In genomic region chr2:74554821-74555531, GRCh38 we compare ENCODE assay signal across 9 cellular contexts. TPM values are rescaled to one million over a fixed set of nuclear protein-coding genes. Genes with fewer than 3 reads are reported as not detected.
DNase-seq lines count a peak whose midpoint lies in the region; ATAC-seq and TF ChIP-seq lines count a peak whose summit lies in the region.
"Had no signal": no experiment of that assay in that cellular context is flagged by ENCODE, and none has a peak within 500 bp of the region (broad histone marks: within the 10 kb centered on the region; RNA-seq: fewer than 3 reads in every experiment).

No MANE protein-coding gene starts in this region.

- no peak for TF ChIP-seq POLR2A in spleen (IDR thresholded peaks at IDR 0.05)

- H3K36me3 Mint-ChIP-seq in immature natural killer cell, result no peaks in the 10 kb centered on the region

- peaks cover 15 to 19% of the 10 kb centered on the region in 2 donors for H3K4me1 Mint-ChIP-seq in immature natural killer cell

- CTCF ChIA-PET in RWPE1 (lab: Yijun Ruan, JAX), result no interaction called here

- H3K9me3 Mint-ChIP-seq in immature natural killer cell, result no peaks in the 10 kb centered on the region

- H3K4me3 ChIP-seq in astrocyte of the spinal cord (ENCODE audit: low read depth, low read length), result peak overlapping the region; percentile 89
- H3K4me3 ChIP-seq in spleen, result peak overlapping the region; percentile 75 to 99 (median 86)

- H3K4me1 ChIP-seq in spleen, result peaks cover 7 to 73% (median 36%) of the 10 kb centered on the region in 6 donors

- 0 to 2% (median 1%) methylated on average over 40 to 58 of the region's 58 CpGs for whole genome bisulfite sequencing in spleen, 5 donors

- peaks cover 7 to 32% (median 30%) of the 10 kb centered on the region in 3 donors for H3K27me3 Mint-ChIP-seq in immature natural killer cell (ENCODE audit: low read depth in 3 of 3)

- peak; percentile 39 for ATAC-seq in HG02885 (IDR thresholded peaks at IDR 0.05; ENCODE audit: poor library complexity, unreplicated experiment)

- peak overlapping the region; percentile 95 to 97 (median 96) for H3K4me3 Mint-ChIP-seq in immature natural killer cell

- intact Hi-C loops in spleen (cut with DNase I; ENCODE audit: low total_unique reads), result no loop called here

- peaks cover 0 to 25% (median 9%) of the 10 kb centered on the region in 6 donors for H3K36me3 ChIP-seq in spleen

- H3K9me3 ChIP-seq in spleen, result no peaks in the 10 kb centered on the region

- DNase-seq in NCI-H510A treated with DMSO at 0.1 percent for 48 hours (lab: John Stamatoyannopoulos, UW), result peak; percentile 72
- no peak for DNase-seq in NCI-H510A (lab: John Stamatoyannopoulos, UW)
- no peak for DNase-seq in RWPE1 (ENCODE audit: low spot score)
- no peak for DNase-seq in astrocyte of the spinal cord (ENCODE audit: low read depth, low spot score)
- peak; percentile 46 to 52 (median 50) for DNase-seq in immature natural killer cell
- DNase-seq in spleen, result peak; percentile 94
- DNase-seq in NCI-H1436 treated with DMSO at 0.1 percent for 48 hours (lab: John Stamatoyannopoulos, UW), result no peak

- TF ChIP-seq CTCF in RWPE1 (conservative IDR thresholded peaks at IDR 0.05; ENCODE audit: low read depth) (no peak), astrocyte of the spinal cord (IDR thresholded peaks at IDR 0.05; ENCODE audit: low read depth, low read length) (no peak), spleen (IDR thresholded peaks at IDR 0.05 in 8 of 11, conservative IDR thresholded peaks at IDR 0.05 in 3 of 11) (peak in 1 of 11 experiments; percentile 13)

- H3K27ac ChIP-seq in RWPE1 (peak overlapping the region; percentile 58), spleen (peak overlapping the region; percentile 80 to 96 (median 92))
- H3K27ac ChIP-seq: C4-2B had no signal

- peak overlapping the region; percentile 86 to 96 (median 92) for H3K27ac Mint-ChIP-seq in immature natural killer cell

- peaks cover 0 to 4% (median 0%) of the 10 kb centered on the region in 7 donors for H3K27me3 ChIP-seq in spleen (replicated peaks in 1 of 7)

- in situ Hi-C loops in astrocyte of the spinal cord (cut with HindIII; ENCODE audit: low sequenced_read_pairs), result no loop called here

- POLR2A ChIA-PET in RWPE1 (lab: Yijun Ruan, JAX; ENCODE audit: low non-redundant PET), result no interaction called here

RNA-seq across cellular contexts. Expression of gene DOK1, which starts 0.5 kb away (rescaled TPM):
- polyA plus RNA-seq in immature natural killer cell (10 to 100 TPM; 18.4 to 42.7 (median 28.4) TPM), spleen (10 to 100 TPM; 19.9 to 41.7 (median 21.0) TPM)
- total RNA-seq in spleen, result 10 to 100 TPM; 36.2 to 59.1 (median 39.7) TPM

RNA-seq across cellular contexts. Expression of gene LOXL3, which starts 1.2 kb away (rescaled TPM):
- under 1 TPM in 2 of 3 donors, not detected in 1; 0.19 to 0.22 TPM for polyA plus RNA-seq in immature natural killer cell
- total RNA-seq in spleen, result 10 to 100 TPM; 11.6 to 27.4 (median 18.0) TPM
- polyA plus RNA-seq in spleen, result 1 to 10 TPM; 1.8 to 4.6 (median 3.6) TPM

RNA-seq across cellular contexts. Expression of gene HTRA2, which starts 25.2 kb away (rescaled TPM):
- polyA plus RNA-seq in immature natural killer cell (10 to 100 TPM; 26.5 to 27.2 (median 27.0) TPM), spleen (10 to 100 TPM; 46.0 to 48.7 (median 48.0) TPM)
- total RNA-seq in spleen, result 10 to 100 TPM; 34.2 to 58.7 (median 38.7) TPM

RNA-seq across cellular contexts. Expression of gene AUP1, which starts 25.5 kb away (rescaled TPM):
- 100 to 1,000 TPM; 107 to 126 (median 118) TPM for polyA plus RNA-seq in immature natural killer cell
- 100 to 1,000 TPM; 107 to 182 (median 125) TPM for total RNA-seq in spleen
- polyA plus RNA-seq in spleen, result 100 to 1,000 TPM; 140 to 226 (median 223) TPM

RNA-seq across cellular contexts. Expression of gene DQX1, which starts 28.9 kb away (rescaled TPM):
- polyA plus RNA-seq in immature natural killer cell, result not detected
- total RNA-seq in spleen, result under 1 TPM in 5 of 7 donors, not detected in 2; 0.24 to 0.52 (median 0.43) TPM
- under 1 TPM; 0.09 to 0.22 (median 0.11) TPM for polyA plus RNA-seq in spleen

Comparison
In these comparisons a context has a peak if more than half of its experiments do, and no peak if none do; other contexts are left out.
1. DNase-seq: peak in NCI-H510A treated with DMSO at 0.1 percent for 48 hours (single experiment), immature natural killer cell (3 of 3) and spleen (single experiment); none in NCI-H510A (single experiment), RWPE1 (single experiment), astrocyte of the spinal cord (single experiment) and NCI-H1436 treated with DMSO at 0.1 percent for 48 hours (single experiment).